ENCODE assay signal across 2 cellular contexts in genomic region chr15:89898146-89898545, GRCh38.
TF ChIP-seq lines count a peak whose summit lies in the region.

No MANE protein-coding gene starts in this region.

TF ChIP-seq in GM23338, 12 proteins besides CTCF, POLR2A, EP300 and RAD21:
- TF ChIP-seq JUNB (IDR thresholded peaks at IDR 0.05; ENCODE audit: unreplicated experiment) (no peak), EZH2 (IDR thresholded peaks at IDR 0.05; ENCODE audit: low read depth, unreplicated experiment) (no peak), ZNF462 (CRISPR knock-in tag; IDR thresholded peaks at IDR 0.05) (no peak), REST (IDR thresholded peaks at IDR 0.05; ENCODE audit: unreplicated experiment) (no peak), POLR2AphosphoS5 (IDR thresholded peaks at IDR 0.05; ENCODE audit: low read depth) (no peak), ZNF331 (CRISPR knock-in tag; IDR thresholded peaks at IDR 0.05; ENCODE audit: low read depth) (no peak), ETS1 (IDR thresholded peaks at IDR 0.05) (no peak), NANOG (IDR thresholded peaks at IDR 0.05; ENCODE audit: borderline replicate concordance) (no peak), EZH2phosphoT487 (IDR thresholded peaks at IDR 0.05; ENCODE audit: unreplicated experiment) (no peak), STAT1 (IDR thresholded peaks at IDR 0.05; ENCODE audit: unreplicated experiment) (no peak), ZNF114 (CRISPR knock-in tag; IDR thresholded peaks at IDR 0.05) (no peak), CREB1 (CRISPR knock-in tag; IDR thresholded peaks at IDR 0.05; ENCODE audit: low read depth) (no peak)

TF ChIP-seq in K562, 482 proteins besides CTCF, POLR2A, EP300 and RAD21:
- TF ChIP-seq ZNF165 (CRISPR knock-in tag; IDR thresholded peaks at IDR 0.05; ENCODE audit: borderline replicate concordance) (no peak), ZNF512 (tag; IDR thresholded peaks at IDR 0.05) (no peak), ARID4B (CRISPR knock-in tag; IDR thresholded peaks at IDR 0.05) (no peak), ZNF57 (CRISPR knock-in tag; IDR thresholded peaks at IDR 0.05) (no peak), HES1 (IDR thresholded peaks at IDR 0.05; ENCODE audit: low read depth) (no peak), FUS (optimal IDR thresholded peaks at IDR 0.05; ENCODE audit: low read depth, low read length) (no peak)
